Comparison of ENCODE assay signal across 17 cellular contexts in the genomic region with DNA sequence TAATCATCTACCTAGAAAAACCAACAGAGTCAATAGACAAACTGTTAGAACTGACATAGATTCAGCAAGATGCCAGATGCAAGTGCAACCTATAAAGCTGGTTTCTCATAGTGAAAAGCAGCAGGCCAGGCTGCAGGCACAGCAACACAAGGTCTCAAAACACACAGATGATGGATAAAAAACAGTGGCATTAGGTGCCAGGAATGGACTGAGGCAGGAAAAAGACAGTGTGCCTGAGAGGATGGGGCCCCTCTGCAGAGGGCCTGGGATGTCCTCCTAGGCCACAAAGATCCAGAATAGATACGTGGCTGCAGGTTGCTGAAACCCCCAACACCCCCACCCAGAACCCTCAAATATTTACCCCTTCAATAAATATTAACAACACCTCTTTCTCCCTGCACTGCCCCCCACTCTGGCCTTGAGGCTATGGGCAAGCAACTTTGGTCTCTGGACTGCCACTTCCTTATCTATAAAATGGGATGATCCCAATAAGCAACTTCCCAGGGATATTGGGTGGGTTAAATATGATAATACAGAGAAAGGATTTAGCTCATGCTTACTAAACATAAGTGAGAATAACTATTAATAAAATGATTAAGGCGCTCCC. TPM values are rescaled to one million over a fixed set of nuclear protein-coding genes. Genes with fewer than 3 reads are reported as not detected.
DNase-seq lines count a peak whose midpoint lies in the region; ATAC-seq and TF ChIP-seq lines count a peak whose summit lies in the region.
"Had no signal": no experiment of that assay in that cellular context is flagged by ENCODE, and none has a peak within 500 bp of the region (broad histone marks: within the 10 kb centered on the region; RNA-seq: fewer than 3 reads in every experiment).

No MANE protein-coding gene starts in this region.

- H3K4me1 Mint-ChIP-seq in glutamatergic neuron (ENCODE audit: low read depth, unreplicated experiment): peaks cover 11% of the 10 kb centered on the region

- no peaks in the 10 kb centered on the region for H4K20me1 ChIP-seq in BLaER1

- TF ChIP-seq CTCF in VCaP (conservative IDR thresholded peaks at IDR 0.05) (no peak), glutamatergic neuron (IDR thresholded peaks at IDR 0.05; ENCODE audit: partially characterized antibody, unreplicated experiment) (no peak)

- H3K4me3 ChIP-seq in BLaER1: no peak overlapping the region
- H3K4me3 ChIP-seq: GM12878 had no signal

- 0 out of 2 replicates have a peak overlapping the region, but pooled peaks have one; percentile 37 for H3K4me2 ChIP-seq in BLaER1

- no peak overlapping the region for H3K27ac ChIP-seq in BLaER1
- H3K27ac ChIP-seq in VCaP: peak overlapping the region; percentile 50

- H3K9me3 ChIP-seq in BLaER1: peaks cover 22% of the 10 kb centered on the region

- H3K27me3 Mint-ChIP-seq in glutamatergic neuron (ENCODE audit: unreplicated experiment): no peaks in the 10 kb centered on the region

- peaks cover 17% of the 10 kb centered on the region for H3K4me1 ChIP-seq in BLaER1

- no peaks in the 10 kb centered on the region for H3K36me3 ChIP-seq in BLaER1

- no peak for DNase-seq in glutamatergic neuron
- DNase-seq in mesenteric fat pad (ENCODE audit: low spot score): peak; percentile 57
- DNase-seq in NCI-H82 (lab: John Stamatoyannopoulos, UW): no peak
- DNase-seq in NK-92 (lab: John Stamatoyannopoulos, UW; ENCODE audit: unreplicated experiment): no peak
- DNase-seq: ACHN; C1 segment of cervical spinal cord; Calu3; CD4-positive, alpha-beta T cell; DMS 273 treated with DMSO at 0.1 percent for 48 hours had no signal

- H3K4me3 Mint-ChIP-seq in glutamatergic neuron (ENCODE audit: unreplicated experiment): no peak overlapping the region
- H3K4me3 Mint-ChIP-seq: CD4-positive, alpha-beta T cell had no signal

- no peaks in the 10 kb centered on the region for H3K27me3 ChIP-seq in BLaER1

- no peak overlapping the region for H3K9ac ChIP-seq in BLaER1

- no peaks in the 10 kb centered on the region for H3K36me3 Mint-ChIP-seq in glutamatergic neuron (ENCODE audit: unreplicated experiment)

- H3K27ac Mint-ChIP-seq in glutamatergic neuron (ENCODE audit: unreplicated experiment): peak overlapping the region; percentile 38
- H3K27ac Mint-ChIP-seq: CD4-positive, alpha-beta T cell had no signal

- ATAC-seq in GM19324 (IDR thresholded peaks at IDR 0.05; ENCODE audit: low FRiP score, unreplicated experiment): no peak
- no peak for ATAC-seq in GM21529 (IDR thresholded peaks at IDR 0.05; ENCODE audit: unreplicated experiment)
- ATAC-seq: GM12878, HCT116 had no signal

- peaks cover 10% of the 10 kb centered on the region for H3K9me3 Mint-ChIP-seq in glutamatergic neuron (ENCODE audit: unreplicated experiment)
- H3K9me3 Mint-ChIP-seq: CD4-positive, alpha-beta T cell had no signal

RNA-seq across cellular contexts. Expression of a gene that starts 35.2 kb away (rescaled TPM):
- total RNA-seq in glutamatergic neuron (ENCODE audit: unreplicated experiment): 3.1 TPM
- total RNA-seq in mesenteric fat pad: 38.6 TPM
- total RNA-seq: A172; Calu3; CD4-positive, alpha-beta T cell; HT1080 had no signal
